ENCODE assay signal across 8 cellular contexts in genomic region chr15:75639709-75640482, GRCh38. TPM values are rescaled to one million over a fixed set of nuclear protein-coding genes. Genes with fewer than 3 reads are reported as not detected.
DNase-seq lines count a peak whose midpoint lies in the region; ATAC-seq and TF ChIP-seq lines count a peak whose summit lies in the region.

A gene with protein sequence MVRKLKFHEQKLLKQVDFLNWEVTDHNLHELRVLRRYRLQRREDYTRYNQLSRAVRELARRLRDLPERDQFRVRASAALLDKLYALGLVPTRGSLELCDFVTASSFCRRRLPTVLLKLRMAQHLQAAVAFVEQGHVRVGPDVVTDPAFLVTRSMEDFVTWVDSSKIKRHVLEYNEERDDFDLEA (minus strand): TSS chr15:75640224. CDS start chr15:75640168, 56 bp downstream.

- H3K36me3 Mint-ChIP-seq in CD14-positive monocyte: peaks cover 7 to 8% of the 10 kb centered on the region in 2 donors

- peak within 1 kb of the TSS; percentile 91 to 97 (median 95) for H3K27ac Mint-ChIP-seq in CD14-positive monocyte

- H3K4me3 Mint-ChIP-seq in CD14-positive monocyte: peak within 1 kb of the TSS; percentile 87 to 91

- H3K4me1 Mint-ChIP-seq in CD14-positive monocyte: peaks cover 34% of the 10 kb centered on the region

- WGBS in liver: under 1% methylated on average over 83 of the region's 83 CpGs

- ATAC-seq in GM19397 (IDR thresholded peaks at IDR 0.05; ENCODE audit: unreplicated experiment): peak; percentile 94
- peak; percentile 88 for ATAC-seq in HG03571 (IDR thresholded peaks at IDR 0.05; ENCODE audit: unreplicated experiment)

- no peaks in the 10 kb centered on the region for H3K9me3 ChIP-seq in liver (ENCODE audit: control insufficient read depth in 4 of 4, low read length in 3 of 4)

- intact Hi-C loops in CD14-positive monocyte (cut with micrococcal nuclease): loop anchor here (5.0 kb wide), 2 partner anchors 183 to 188 kb away; partner anchors contain the start of gene SIN3A (in 1 of the 2)

- TF ChIP-seq CTCF in CD14-positive monocyte (IDR thresholded peaks at IDR 0.05): no peak
- TF ChIP-seq CTCF in liver (IDR thresholded peaks at IDR 0.05; ENCODE audit: low read depth, low read length, missing input control): no peak

- H3K27me3 Mint-ChIP-seq in CD14-positive monocyte (ENCODE audit: low read depth in 3 of 3): peaks cover 2 to 6% (median 6%) of the 10 kb centered on the region in 3 donors

- TF ChIP-seq RAD21 in liver (IDR thresholded peaks at IDR 0.05): no peak

- peak within 1 kb of the TSS; percentile 70 to 90 (median 78) for H3K4me3 ChIP-seq in liver (ENCODE audit: low read depth in 1 of 3, low read length in 3 of 3)

- peaks cover 0 to 33% (median 24%) of the 10 kb centered on the region in 4 donors for H3K4me1 ChIP-seq in liver (ENCODE audit: control insufficient read depth in 4 of 4, insufficient read depth in 4 of 4, low read length in 3 of 4)

- H3K9ac ChIP-seq in liver (ENCODE audit: low read depth in 1 of 2, low read length in 2 of 2): peak within 1 kb of the TSS; percentile 40 to 93

- peak within 1 kb of the TSS; percentile 95 to 98 for H3K27ac ChIP-seq in liver (ENCODE audit: low read depth in 1 of 2, low read length in 2 of 2)

- H3K9me3 Mint-ChIP-seq in CD14-positive monocyte: no peaks in the 10 kb centered on the region

- H3K36me3 ChIP-seq in liver (ENCODE audit: control insufficient read depth in 4 of 4, insufficient read depth in 3 of 4, low read depth in 1 of 4, low read length in 3 of 4): no peaks in the 10 kb centered on the region

- peak; percentile 91 for DNase-seq in CD14-positive monocyte (ENCODE audit: low spot score)
- peak; percentile 99 for DNase-seq in NCI-H82 (lab: John Stamatoyannopoulos, UW)
- peak; percentile 91 to 95 for DNase-seq in activated CD4-positive, alpha-beta T cell treated with anti-CD3 and anti-CD28 coated beads, Interleukin-2, amount 50 U/mL, for 48 hours
- DNase-seq in dermis microvascular lymphatic vessel endothelial cell (ENCODE audit: low read depth in 2 of 2): peak; percentile 92 to 97
- DNase-seq in stimulated activated CD4-positive, alpha-beta T cell treated with anti-CD3 and anti-CD28 coated beads, Interleukin-4, amount 100 ng/mL, for 24 hours: peak; percentile 95

- H3K27me3 ChIP-seq in liver (ENCODE audit: control insufficient read depth in 4 of 4, insufficient read depth in 4 of 4, low read length in 3 of 4): no peaks in the 10 kb centered on the region

TF ChIP-seq in liver, 16 proteins besides CTCF, POLR2A, EP300 and RAD21:
- peak; percentile 13 to 17 for TF ChIP-seq HNF4A (conservative IDR thresholded peaks at IDR 0.05)
- no peak for TF ChIP-seq FOXA1 (IDR thresholded peaks at IDR 0.05)
- peak; percentile 93 for TF ChIP-seq TAF1 (conservative IDR thresholded peaks at IDR 0.05)
- TF ChIP-seq YY1 (IDR thresholded peaks at IDR 0.05): peak; percentile 97
- TF ChIP-seq ATF3 (IDR thresholded peaks at IDR 0.05): no peak
- peak in 1 of 2 donors; percentile 45 for TF ChIP-seq EGR1 (IDR thresholded peaks at IDR 0.05; ENCODE audit: low read depth in 2 of 2)
- peak in 1 of 2 donors; percentile 25 for TF ChIP-seq RXRA (IDR thresholded peaks at IDR 0.05)
- TF ChIP-seq NR2F2 (IDR thresholded peaks at IDR 0.05): peak; percentile 24
- TF ChIP-seq SP1 (IDR thresholded peaks at IDR 0.05): peak; percentile 84
- TF ChIP-seq JUND (IDR thresholded peaks at IDR 0.05): no peak
- TF ChIP-seq ZBTB33 (IDR thresholded peaks at IDR 0.05): peak; percentile 99
- no peak for TF ChIP-seq FOXA2 (IDR thresholded peaks at IDR 0.05)
- peak; percentile 87 for TF ChIP-seq REST (IDR thresholded peaks at IDR 0.05)
- no peak for TF ChIP-seq HNF4G (IDR thresholded peaks at IDR 0.05)
- peak in 1 of 2 donors; percentile 78 for TF ChIP-seq GABPA (IDR thresholded peaks at IDR 0.05 in 1 of 2, conservative IDR thresholded peaks at IDR 0.05 in 1 of 2)
- peak; percentile 68 for TF ChIP-seq MAX (IDR thresholded peaks at IDR 0.05)
TF ChIP-seq in liver: peak in this region for 11.

RNA-seq across cellular contexts. Expression of the gene that starts here (rescaled TPM):
- polyA plus RNA-seq in CD14-positive monocyte (100 to 1,000 TPM in 1 of 2 donors, 10 to 100 TPM in 1; 99.3 to 119 TPM), liver (10 to 100 TPM; 54.7 to 94.8 TPM)
- total RNA-seq in dermis microvascular lymphatic vessel endothelial cell (61.1 and 68.5 TPM in 2 replicates), liver (10 to 100 TPM; 45.2 to 84.4 TPM)

Comparison
In these comparisons a context has a peak if more than half of its experiments do, and no peak if none do; other contexts are left out.
1. Peak in every context shown above with its lines: DNase-seq, ATAC-seq, H3K4me3 ChIP-seq and H3K27ac ChIP-seq.